32 cellular contexts compared by ENCODE assay signal in the genomic region with DNA sequence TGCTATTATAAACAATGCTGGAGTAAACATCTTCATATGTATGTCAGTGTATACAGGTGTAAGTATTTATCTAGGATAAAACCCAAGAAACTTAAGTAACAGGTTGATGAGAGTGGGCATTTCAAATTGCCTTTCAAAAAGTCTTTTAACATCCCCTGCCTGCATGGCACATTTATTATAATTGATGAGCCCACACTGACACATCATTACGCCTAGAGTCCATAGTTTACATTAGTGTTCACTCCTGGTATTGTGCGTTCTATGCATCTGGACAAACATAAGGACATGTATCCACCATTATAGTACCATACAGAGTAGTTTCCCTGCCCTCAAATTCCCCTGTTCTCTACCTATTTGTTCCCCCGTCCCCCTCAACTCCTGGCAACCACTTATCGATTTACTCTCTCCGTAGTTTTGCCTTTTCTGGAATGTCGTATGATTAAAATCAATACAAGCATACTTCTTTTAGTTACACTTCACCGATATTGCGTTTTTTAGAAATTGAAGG. TPM values are rescaled to one million over a fixed set of nuclear protein-coding genes. Genes with fewer than 3 reads are reported as not detected.
"Had no signal": no experiment of that assay in that cellular context is flagged by ENCODE, and none has a peak within 500 bp of the region (broad histone marks: within the 10 kb centered on the region; RNA-seq: fewer than 3 reads in every experiment).

No MANE protein-coding gene starts in this region.

- H3K27ac Mint-ChIP-seq: activated CD4-positive, alpha-beta memory T cell treated with anti-CD3 and anti-CD28 coated beads for 36 hours; activated CD4-positive, alpha-beta T cell treated with anti-CD3 and anti-CD28 coated beads, Interleukin-2, amount 10 ng/mL, durations not matched to agents 7 days and 5 days; activated naive CD4-positive, alpha-beta T cell treated with anti-CD3 and anti-CD28 coated beads for 36 hours; activated naive CD4-positive, alpha-beta T cell treated with anti-CD3 and anti-CD28 coated beads, Interleukin-2, amount 50 U/mL, for 72 hours; activated T-helper 1 cell treated with anti-CD3 and anti-CD28 coated beads, Interleukin-12 subunit alpha, Interleukin-12 subunit beta, Interleukin-2, Interleukin-4 antibody, amounts not matched to agents 30 ng/mL and 10 ng/mL and 1 ng/mL, durations not matched to agents 14 hours and 24 hours and 36 hours; T-helper 1 cell treated with Interleukin-12 subunit alpha and Interleukin-12 subunit beta and Interleukin-4 antibody, amounts not matched to agents 30 μg/mL and 1 μg/mL, for 36 hours; T-helper 2 cell treated with Interferon-gamma antibody and Interleukin-4, amounts not matched to agents 5 μg/mL and 100 μg/mL, for 36 hours had no signal

- H3K36me3 ChIP-seq: adrenal gland, breast epithelium, SJCRH30 had no signal

- H3K9me3 ChIP-seq: adrenal gland, body of pancreas had no signal

- ATAC-seq: activated naive CD4-positive, alpha-beta T cell treated with anti-CD3 and anti-CD28 coated beads, Interleukin-2, amount 50 U/mL, for 72 hours; activated T-cell treated with anti-CD3 and anti-CD28 coated beads, Interleukin-2, amount 50 U/mL, for 4 hours; body of pancreas; Panc1 had no signal

- H3K27me3 ChIP-seq: adrenal gland, body of pancreas, breast epithelium, SJCRH30 had no signal

- H3K9me3 Mint-ChIP-seq: activated T-helper 1 cell treated with anti-CD3 and anti-CD28 coated beads, Interleukin-12 subunit alpha, Interleukin-12 subunit beta, Interleukin-2, Interleukin-4 antibody, amounts not matched to agents 30 ng/mL and 10 ng/mL and 1 ng/mL, durations not matched to agents 14 hours and 24 hours and 36 hours had no signal

- H3K36me3 Mint-ChIP-seq: activated CD4-positive, alpha-beta memory T cell treated with anti-CD3 and anti-CD28 coated beads for 36 hours; activated naive CD4-positive, alpha-beta T cell treated with anti-CD3 and anti-CD28 coated beads, Interleukin-2, amount 50 U/mL, for 72 hours had no signal

- H3K4me3 Mint-ChIP-seq: activated CD4-positive, alpha-beta memory T cell treated with anti-CD3 and anti-CD28 coated beads for 36 hours; activated CD4-positive, alpha-beta T cell treated with anti-CD3 and anti-CD28 coated beads, Interleukin-2, amount 10 ng/mL, durations not matched to agents 7 days and 5 days; activated naive CD4-positive, alpha-beta T cell treated with anti-CD3 and anti-CD28 coated beads for 36 hours; activated T-helper 1 cell treated with anti-CD3 and anti-CD28 coated beads, Interleukin-12 subunit alpha, Interleukin-12 subunit beta, Interleukin-2, Interleukin-4 antibody, amounts not matched to agents 30 ng/mL and 10 ng/mL and 1 ng/mL, durations not matched to agents 14 hours and 24 hours and 36 hours; T-helper 1 cell treated with Interleukin-12 subunit alpha and Interleukin-12 subunit beta and Interleukin-4 antibody, amounts not matched to agents 30 μg/mL and 1 μg/mL, for 36 hours; T-helper 2 cell treated with Interferon-gamma antibody and Interleukin-4, amounts not matched to agents 5 μg/mL and 100 μg/mL, for 36 hours had no signal

- H3K4me1 ChIP-seq: adrenal gland, body of pancreas, breast epithelium, SJCRH30 had no signal

- H3K27ac ChIP-seq: adrenal gland, body of pancreas, breast epithelium, coronary artery, SJCRH30, SK-N-MC had no signal

- DNase-seq: activated CD4-positive, alpha-beta memory T cell treated with anti-CD3 and anti-CD28 coated beads for 36 hours; activated CD4-positive, alpha-beta T cell treated with anti-CD3 and anti-CD28 coated beads, Interleukin-2, amount 10 ng/mL, durations not matched to agents 7 days and 5 days; activated CD8-positive, alpha-beta memory T cell treated with anti-CD3 and anti-CD28 coated beads, Interleukin-2, amount 50 U/mL, for 4 hours; activated gamma-delta T cell treated with Interleukin-2 at 50 U/mL for 16 hours; activated naive CD4-positive, alpha-beta T cell treated with anti-CD3 and anti-CD28 coated beads for 36 hours; activated T-cell treated with anti-CD3 and anti-CD28 coated beads for 4 hours; activated T-cell treated with anti-CD3 and anti-CD28 coated beads, Interleukin-2, amount 50 U/mL, for 4 hours; adrenal gland; body of pancreas; Karpas-422; KBM-7; NCI-H1105; NCI-H1436 treated with DMSO at 0.1 percent for 48 hours; NCI-H1694 treated with DMSO at 0.1 percent for 48 hours; NCI-H2081 treated with DMSO at 0.1 percent for 48 hours; NCI-H226; NCI-H510A; NCI-H526; SHP77; SJCRH30 had no signal

- H3K4me3 ChIP-seq: adrenal gland, body of pancreas, SJCRH30, SK-N-MC had no signal

RNA-seq across cellular contexts. Expression of a gene that starts 53.7 kb away (rescaled TPM):
- total RNA-seq: activated CD4-positive, alpha-beta memory T cell treated with anti-CD3 and anti-CD28 coated beads for 36 hours; activated naive CD4-positive, alpha-beta T cell treated with anti-CD3 and anti-CD28 coated beads for 36 hours; activated naive CD4-positive, alpha-beta T cell treated with anti-CD3 and anti-CD28 coated beads, Interleukin-2, amount 50 U/mL, for 72 hours; activated T-cell treated with anti-CD3 and anti-CD28 coated beads, Interleukin-2, amount 50 U/mL, for 4 hours; adrenal gland; astrocyte; breast epithelium; cardiac septum; MCF 10A; RPMI7951; SJCRH30 had no signal
